9 cellular contexts compared by ENCODE assay signal in genomic region chr6:40999498-41000070, GRCh38. TPM values are rescaled to one million over a fixed set of nuclear protein-coding genes. Genes with fewer than 3 reads are reported as not detected.
A peak's percentile ranks its signal among the peaks of the same experiment; 100 is the strongest.
DNase-seq lines count a peak whose midpoint lies in the region; ATAC-seq and TF ChIP-seq lines count a peak whose summit lies in the region.
"Had no signal": no experiment of that assay in that cellular context is flagged by ENCODE, and none has a peak within 500 bp of the region (broad histone marks: within the 10 kb centered on the region; RNA-seq: fewer than 3 reads in every experiment).

No MANE protein-coding gene starts in this region.

- H3K9me3 ChIP-seq in WERI-Rb-1 (ENCODE audit: severe bottlenecking): no peaks in the 10 kb centered on the region

- peaks cover 4% of the 10 kb centered on the region for H3K9me3 Mint-ChIP-seq in type B pancreatic cell
- H3K9me3 Mint-ChIP-seq: T-helper 1 cell treated with Interleukin-12 subunit alpha and Interleukin-12 subunit beta and Interleukin-4 antibody, amounts not matched to agents 30 μg/mL and 1 μg/mL, for 36 hours had no signal

- H3K36me3 ChIP-seq in WERI-Rb-1: no peaks in the 10 kb centered on the region

- H3K27ac Mint-ChIP-seq in type B pancreatic cell: peak overlapping the region; percentile 59
- H3K27ac Mint-ChIP-seq: T-helper 1 cell treated with Interleukin-12 subunit alpha and Interleukin-12 subunit beta and Interleukin-4 antibody, amounts not matched to agents 30 μg/mL and 1 μg/mL, for 36 hours had no signal

- H3K27ac ChIP-seq in WERI-Rb-1: no peak overlapping the region

- no peak overlapping the region for H3K4me3 ChIP-seq in WERI-Rb-1 (ENCODE audit: low read depth, low read length)

- no peak overlapping the region for H3K4me3 Mint-ChIP-seq in type B pancreatic cell
- H3K4me3 Mint-ChIP-seq: T-helper 1 cell treated with Interleukin-12 subunit alpha and Interleukin-12 subunit beta and Interleukin-4 antibody, amounts not matched to agents 30 μg/mL and 1 μg/mL, for 36 hours had no signal

- no peak for ATAC-seq in GM21381 (IDR thresholded peaks at IDR 0.05; ENCODE audit: unreplicated experiment)
- ATAC-seq in HG03139 (IDR thresholded peaks at IDR 0.05; ENCODE audit: unreplicated experiment): no peak

- peak; percentile 62 for DNase-seq in ELR (ENCODE audit: low read depth)
- peak; percentile 60 for DNase-seq in HT1080 (ENCODE audit: low read depth)
- peak; percentile 32 for DNase-seq in WERI-Rb-1
- DNase-seq in iPS DF 19.7 (ENCODE audit: low read depth, low spot score): peak; percentile 73
- no peak for DNase-seq in type B pancreatic cell (ENCODE audit: extremely low spot score, unreplicated experiment)
- DNase-seq in epidermal melanocyte (ENCODE audit: insufficient read length, low spot score): no peak

- peak; percentile 52 for TF ChIP-seq CTCF in WERI-Rb-1 (IDR thresholded peaks at IDR 0.05; ENCODE audit: low read depth, low read length)
- TF ChIP-seq CTCF in type B pancreatic cell (conservative IDR thresholded peaks at IDR 0.05): peak; percentile 63

- H3K4me1 Mint-ChIP-seq in type B pancreatic cell (ENCODE audit: unreplicated experiment): peaks cover 39% of the 10 kb centered on the region

- no peaks in the 10 kb centered on the region for H3K27me3 Mint-ChIP-seq in type B pancreatic cell

- H3K36me3 Mint-ChIP-seq in type B pancreatic cell: peaks cover 4% of the 10 kb centered on the region

- H3K27me3 ChIP-seq in WERI-Rb-1 (ENCODE audit: insufficient read depth, low read depth, severe bottlenecking): no peaks in the 10 kb centered on the region

RNA-seq across cellular contexts. Expression of gene UNC5CL, which starts 39.4 kb away (rescaled TPM):
- total RNA-seq in HT1080 (2014; rRNA removed; shearing (Covaris generic)): 0.16 and 0.37 TPM in 2 replicates
- 0.14 and 0.45 TPM in 2 replicates for polyA plus RNA-seq in HT1080 (2015; cell fraction: cytosol; rRNA removed)
- polyA plus RNA-seq in HT1080 (2015; cell fraction: nucleus; rRNA removed): 0.71 and 3.0 TPM in 2 replicates
- total RNA-seq in type B pancreatic cell (ENCODE audit: low replicate concordance): 3.1 and 5.1 TPM in 2 replicates

RNA-seq across cellular contexts. Expression of gene TSPO2, which starts 42.7 kb away (rescaled TPM):
- 0.34 and 0.43 TPM in 2 replicates for total RNA-seq in HT1080 (2014; rRNA removed; shearing (Covaris generic))
- polyA plus RNA-seq in HT1080 (2015; cell fraction: cytosol; rRNA removed): not detected in 2 replicates
- 0.15 TPM in 1 of 2 replicates, not detected in the other for polyA plus RNA-seq in HT1080 (2015; cell fraction: nucleus; rRNA removed)
- not detected in 2 replicates for total RNA-seq in type B pancreatic cell (ENCODE audit: low replicate concordance)

RNA-seq across cellular contexts. Expression of gene APOBEC2, which starts 53.4 kb away (rescaled TPM):
- not detected in 2 replicates for total RNA-seq in HT1080 (2014; rRNA removed; shearing (Covaris generic))
- polyA plus RNA-seq in HT1080 (2015; cell fraction: cytosol; rRNA removed): not detected in 2 replicates
- not detected in 2 replicates for polyA plus RNA-seq in HT1080 (2015; cell fraction: nucleus; rRNA removed)
- total RNA-seq in type B pancreatic cell (ENCODE audit: low replicate concordance): 0.64 and 1.5 TPM in 2 replicates

Comparison
In these comparisons a context has a peak if more than half of its experiments do, and no peak if none do; other contexts are left out.
1. DNase-seq: peak in ELR (single experiment), HT1080 (single experiment), WERI-Rb-1 (single experiment) and iPS DF 19.7 (single experiment); none in type B pancreatic cell (single experiment) and epidermal melanocyte (single experiment).